Comparison of ENCODE assay signal across 14 cellular contexts in genomic region chr13:98280176-98280510, GRCh38.
A peak's percentile ranks its signal among the peaks of the same experiment; 100 is the strongest.
DNase-seq lines count a peak whose midpoint lies in the region; ATAC-seq and TF ChIP-seq lines count a peak whose summit lies in the region.
"Had no signal": no experiment of that assay in that cellular context is flagged by ENCODE, and none has a peak within 500 bp of the region (broad histone marks: within the 10 kb centered on the region; RNA-seq: fewer than 3 reads in every experiment).

No MANE protein-coding gene starts in this region.

- DNase-seq in stimulated activated naive CD8-positive, alpha-beta T cell treated with anti-CD3 and anti-CD28 coated beads, Interleukin-15, Interleukin-2, amounts not matched to agents 100 U/mL and 50 U/mL, for 24 hours, result no peak
- DNase-seq in OCI-LY7 (ENCODE audit: low spot score) (no peak), NCI-H2107 (lab: John Stamatoyannopoulos, UW) (no peak), mesenteric fat pad (ENCODE audit: low spot score) (no peak), HAP-1 (ENCODE audit: low spot score in 2 of 2) (no peak)
- DNase-seq: activated CD8-positive, alpha-beta memory T cell treated with anti-CD3 and anti-CD28 coated beads for 24 hours; AML-193; cerebellar nuclear complex; DMS79; NCI-H1048; psoas muscle had no signal

- H3K9me3 ChIP-seq in OCI-LY7 (ENCODE audit: low read length) (no peaks in the 10 kb centered on the region), mesodermal cell (ENCODE audit: control insufficient read depth, low read length) (no peaks in the 10 kb centered on the region), HAP-1 (no peaks in the 10 kb centered on the region)
- H3K9me3 ChIP-seq: psoas muscle had no signal

- no peaks in the 10 kb centered on the region for H3K4me1 Mint-ChIP-seq in stimulated activated naive CD8-positive, alpha-beta T cell treated with anti-CD3 and anti-CD28 coated beads, Interleukin-15, Interleukin-2, amounts not matched to agents 100 ng/mL and 50 ng/mL, for 24 hours (ENCODE audit: low read depth)

- no peak overlapping the region for H3K4me3 Mint-ChIP-seq in stimulated activated naive CD8-positive, alpha-beta T cell treated with anti-CD3 and anti-CD28 coated beads, Interleukin-15, Interleukin-2, amounts not matched to agents 100 ng/mL and 50 ng/mL, for 24 hours

- POLR2A ChIA-PET in OCI-LY7 (lab: Charles Lee), result no interaction called here

- H3K9me2 ChIP-seq in OCI-LY7 (ENCODE audit: insufficient read depth, low read length), result no peaks in the 10 kb centered on the region

- no peaks in the 10 kb centered on the region for H3K36me3 ChIP-seq in OCI-LY7 (ENCODE audit: insufficient read depth, low read length)
- no peaks in the 10 kb centered on the region for H3K36me3 ChIP-seq in mesodermal cell (ENCODE audit: control insufficient read depth, insufficient read depth, low read length)
- H3K36me3 ChIP-seq in HAP-1 (replicated peaks), result no peaks in the 10 kb centered on the region

- BruUV-seq in OCI-LY7 (replicated peaks; lab: Mats Ljungman, UMichigan), result no TSS peak

- no peak for TF ChIP-seq CTCF in OCI-LY7 (conservative IDR thresholded peaks at IDR 0.05; ENCODE audit: low read length)

- H3K36me3 Mint-ChIP-seq in stimulated activated naive CD8-positive, alpha-beta T cell treated with anti-CD3 and anti-CD28 coated beads, Interleukin-15, Interleukin-2, amounts not matched to agents 100 ng/mL and 50 ng/mL, for 24 hours (ENCODE audit: low read depth), result no peaks in the 10 kb centered on the region

- in situ Hi-C loops in HAP-1 (cut with MboI; ENCODE audit: low sequenced_read_pairs), result no loop called here

- peaks cover 4% of the 10 kb centered on the region for H3K27me3 Mint-ChIP-seq in stimulated activated naive CD8-positive, alpha-beta T cell treated with anti-CD3 and anti-CD28 coated beads, Interleukin-15, Interleukin-2, amounts not matched to agents 100 ng/mL and 50 ng/mL, for 24 hours

- ATAC-seq in stimulated activated naive CD8-positive, alpha-beta T cell treated with anti-CD3 and anti-CD28 coated beads, Interleukin-15, Interleukin-2, amounts not matched to agents 100 U/mL and 50 U/mL, for 24 hours, result no peak
- ATAC-seq in GM21390 (IDR thresholded peaks at IDR 0.05; ENCODE audit: unreplicated experiment), result no peak
- ATAC-seq: psoas muscle had no signal

- H3K27ac Mint-ChIP-seq in stimulated activated naive CD8-positive, alpha-beta T cell treated with anti-CD3 and anti-CD28 coated beads, Interleukin-15, Interleukin-2, amounts not matched to agents 100 ng/mL and 50 ng/mL, for 24 hours, result peak overlapping the region; percentile 18

- no peak overlapping the region for H3K27ac ChIP-seq in OCI-LY7 (ENCODE audit: low read depth, low read length, poor library complexity, severe bottlenecking)
- peak overlapping the region; percentile 14 for H3K27ac ChIP-seq in mesodermal cell (ENCODE audit: low read depth, low read length, severe bottlenecking)
- H3K27ac ChIP-seq: psoas muscle had no signal

- peak overlapping the region; percentile 29 for H3K4me2 ChIP-seq in OCI-LY7 (ENCODE audit: low read length)

- H3K79me2 ChIP-seq in OCI-LY7 (ENCODE audit: insufficient read depth, low read depth, low read length), result no peaks in the 10 kb centered on the region

- no peaks in the 10 kb centered on the region for H3K9me3 Mint-ChIP-seq in stimulated activated naive CD8-positive, alpha-beta T cell treated with anti-CD3 and anti-CD28 coated beads, Interleukin-15, Interleukin-2, amounts not matched to agents 100 ng/mL and 50 ng/mL, for 24 hours

- H3K4me1 ChIP-seq in OCI-LY7 (ENCODE audit: insufficient read depth, low read length, poor library complexity, severe bottlenecking) (no peaks in the 10 kb centered on the region), mesodermal cell (ENCODE audit: control insufficient read depth, insufficient read depth, low read length, poor library complexity, severe bottlenecking) (peaks cover 27% of the 10 kb centered on the region), HAP-1 (peaks cover 6% of the 10 kb centered on the region)

- 72 to 76% methylated on average over 8 to 10 of the region's 10 CpGs for WGBS in mesodermal cell (ENCODE audit: insufficient coverage in 2 of 2), 2 experiments

- CTCF ChIA-PET in OCI-LY7 (lab: Charles Lee; ENCODE audit: unreplicated experiment), result no interaction called here

- H2AFZ ChIP-seq in OCI-LY7 (ENCODE audit: low read length), result no peak overlapping the region

- H3K4me3 ChIP-seq in OCI-LY7 (ENCODE audit: low read depth, low read length, poor library complexity, severe bottlenecking) (no peak overlapping the region), mesodermal cell (ENCODE audit: extremely low read depth, insufficient read depth, low read length, poor library complexity, severe bottlenecking) (no peak overlapping the region), HAP-1 (no peak overlapping the region)
- H3K4me3 ChIP-seq: psoas muscle had no signal

- H4K20me1 ChIP-seq in OCI-LY7 (ENCODE audit: insufficient read depth, low read length), result no peaks in the 10 kb centered on the region

- intact Hi-C loops in OCI-LY7 (cut with micrococcal nuclease; ENCODE audit: unreplicated experiment), result no loop called here

- no peaks in the 10 kb centered on the region for H3K27me3 ChIP-seq in HAP-1 (ENCODE audit: low read depth)
